ENCODE assay signal across 18 cellular contexts in the genomic region with DNA sequence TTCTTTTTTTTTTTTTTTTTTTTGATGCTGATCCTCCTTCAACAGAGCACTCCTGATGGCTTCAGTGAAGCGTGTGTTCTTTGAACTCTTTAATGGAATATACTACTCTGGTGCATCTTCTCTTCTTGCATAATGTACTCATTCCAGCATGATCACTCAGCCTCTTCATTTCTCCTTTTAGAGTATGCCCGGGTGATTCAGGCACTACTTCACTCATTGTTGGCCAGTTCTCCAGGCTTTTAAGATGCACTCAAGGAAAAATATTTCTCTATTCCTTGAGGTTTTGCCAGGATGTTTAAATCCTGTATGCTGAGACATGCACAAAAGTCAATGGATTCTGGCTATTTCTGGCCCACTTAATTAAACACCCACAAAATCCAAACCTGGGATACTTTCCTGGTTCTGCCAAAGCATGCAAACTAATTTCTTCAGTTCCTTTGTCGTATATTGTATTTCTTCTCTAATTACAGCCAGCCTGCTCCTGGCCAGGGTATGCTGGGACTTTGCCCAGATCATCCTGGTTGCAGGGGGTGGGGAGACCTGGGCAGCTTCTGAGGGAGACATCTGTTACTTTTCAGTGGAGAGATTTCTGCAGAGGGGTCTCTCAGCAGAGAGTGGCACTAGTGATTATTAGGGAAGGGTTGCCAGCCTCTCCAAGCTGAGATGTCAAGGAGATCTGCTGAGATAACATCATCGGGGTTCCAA.
DNase-seq lines count a peak whose midpoint lies in the region; ATAC-seq and TF ChIP-seq lines count a peak whose summit lies in the region.
"Had no signal": no experiment of that assay in that cellular context is flagged by ENCODE, and none has a peak within 500 bp of the region (broad histone marks: within the 10 kb centered on the region; RNA-seq: fewer than 3 reads in every experiment).

No MANE protein-coding gene starts in this region.

- CTCF ChIA-PET in activated CD4-positive, alpha-beta T cell treated with anti-CD3 and anti-CD28 coated beads for 36 hours (lab: Charles Lee), result no interaction called here

- H2AK5ac ChIP-seq in mesenchymal stem cell (ENCODE audit: low read length, severe bottlenecking), result no peak overlapping the region

- H3K4ac ChIP-seq in mesenchymal stem cell (ENCODE audit: low read depth in 1 of 2, low read length in 2 of 2), result no peak overlapping the region

- no peak overlapping the region for H4K91ac ChIP-seq in mesenchymal stem cell (ENCODE audit: low read length)

- no peak overlapping the region for H3K27ac Mint-ChIP-seq in activated CD4-positive, alpha-beta T cell treated with anti-CD3 and anti-CD28 coated beads for 36 hours
- H3K27ac Mint-ChIP-seq: activated naive CD4-positive, alpha-beta T cell treated with anti-CD3 and anti-CD28 coated beads for 36 hours; stimulated activated naive B cell treated with anti-CD40 and anti-IgM and Interleukin-4, amounts not matched to agents 10 μg/mL and 1 μg/mL and 100 μg/mL, for 72 hours had no signal

- H3K27me3 Mint-ChIP-seq in activated CD4-positive, alpha-beta T cell treated with anti-CD3 and anti-CD28 coated beads for 36 hours, result no peaks in the 10 kb centered on the region
- H3K27me3 Mint-ChIP-seq: stimulated activated naive B cell treated with anti-CD40 and anti-IgM and Interleukin-4, amounts not matched to agents 10 μg/mL and 1 μg/mL and 100 μg/mL, for 72 hours had no signal

- ATAC-seq in HG02642 (IDR thresholded peaks at IDR 0.05; ENCODE audit: poor library complexity, unreplicated experiment), result no peak
- ATAC-seq in HG03045 (IDR thresholded peaks at IDR 0.05; ENCODE audit: unreplicated experiment), result no peak
- ATAC-seq in activated CD4-positive, alpha-beta T cell treated with anti-CD3 and anti-CD28 coated beads for 36 hours, result no peak
- ATAC-seq: Right ventricle myocardium inferior; stimulated activated naive B cell treated with anti-CD40 and anti-IgM and Interleukin-4, amounts not matched to agents 10 μg/mL and 1 μg/mL and 100 μg/mL, for 72 hours had no signal

- H2BK12ac ChIP-seq in mesenchymal stem cell (ENCODE audit: low read length in 2 of 2), result no peak overlapping the region

- no peak for TF ChIP-seq CTCF in choroid plexus epithelial cell (conservative IDR thresholded peaks at IDR 0.05; ENCODE audit: low read depth, low read length)

- H3K36me3 Mint-ChIP-seq in activated CD4-positive, alpha-beta T cell treated with anti-CD3 and anti-CD28 coated beads for 36 hours (ENCODE audit: low read depth), result no peaks in the 10 kb centered on the region
- H3K36me3 Mint-ChIP-seq: CD14-positive monocyte; stimulated activated naive B cell treated with anti-CD40 and anti-IgM and Interleukin-4, amounts not matched to agents 10 μg/mL and 1 μg/mL and 100 μg/mL, for 72 hours had no signal

- no peaks in the 10 kb centered on the region for H3K27me3 ChIP-seq in mesenchymal stem cell (ENCODE audit: control insufficient read depth in 1 of 2, insufficient read depth in 1 of 2, low read length in 2 of 2)

- DNase-seq in DMS79 (lab: John Stamatoyannopoulos, UW) (peak; percentile 98), NCI-H2171 (lab: John Stamatoyannopoulos, UW) (peak; percentile 71), choroid plexus epithelial cell (ENCODE audit: low read depth) (peak; percentile 82), mesenchymal stem cell (peak; percentile 87), SHP77 (lab: John Stamatoyannopoulos, UW) (no peak)
- DNase-seq in activated CD4-positive, alpha-beta T cell treated with anti-CD3 and anti-CD28 coated beads for 36 hours, result no peak
- DNase-seq: activated naive CD4-positive, alpha-beta T cell treated with anti-CD3 and anti-CD28 coated beads for 36 hours; foreskin melanocyte; GF-D8; islet precursor cell; NCI-H1436; NCI-H524 treated with DMSO at 0.1 percent for 48 hours; stimulated activated CD4-positive, alpha-beta T cell treated with anti-CD3 and anti-CD28 coated beads, Interleukin-4, amount 100 ng/mL, for 1 hour; stimulated activated naive B cell treated with anti-CD40 and anti-IgM and Interleukin-4, amounts not matched to agents 10 μg/mL and 1 μg/mL and 100 μg/mL, for 72 hours had no signal

- H4K8ac ChIP-seq in mesenchymal stem cell (ENCODE audit: low read length), result no peak overlapping the region

- no peak overlapping the region for H3K23ac ChIP-seq in mesenchymal stem cell (ENCODE audit: low read length in 2 of 2)

- H3K4me3 Mint-ChIP-seq in activated CD4-positive, alpha-beta T cell treated with anti-CD3 and anti-CD28 coated beads for 36 hours, result no peak overlapping the region
- H3K4me3 Mint-ChIP-seq: activated naive CD4-positive, alpha-beta T cell treated with anti-CD3 and anti-CD28 coated beads for 36 hours; CD14-positive monocyte; stimulated activated naive B cell treated with anti-CD40 and anti-IgM and Interleukin-4, amounts not matched to agents 10 μg/mL and 1 μg/mL and 100 μg/mL, for 72 hours had no signal

- no peak overlapping the region for H2BK5ac ChIP-seq in mesenchymal stem cell (ENCODE audit: low read depth, low read length, poor library complexity, severe bottlenecking)

- H2BK120ac ChIP-seq in mesenchymal stem cell (ENCODE audit: low read depth, low read length), result no peak overlapping the region

- H3K14ac ChIP-seq in mesenchymal stem cell (ENCODE audit: low read length in 2 of 2), result no peak overlapping the region

- H3K79me1 ChIP-seq in mesenchymal stem cell (replicated peaks; ENCODE audit: low read length, poor library complexity, severe bottlenecking), result no peaks in the 10 kb centered on the region

- H3K9ac ChIP-seq in mesenchymal stem cell (ENCODE audit: low read length), result no peak overlapping the region

- H3K4me2 ChIP-seq in mesenchymal stem cell (ENCODE audit: low read length, poor library complexity, severe bottlenecking), result no peak overlapping the region

- no peak overlapping the region for H2AFZ ChIP-seq in mesenchymal stem cell (ENCODE audit: low read depth, low read length)

- intact Hi-C loops in activated CD4-positive, alpha-beta T cell treated with anti-CD3 and anti-CD28 coated beads for 36 hours (cut with DNase I, micrococcal nuclease), result no loop called here

- peaks cover 9% of the 10 kb centered on the region for H3K4me1 ChIP-seq in mesenchymal stem cell (ENCODE audit: control insufficient read depth, insufficient read depth, low read depth, low read length)

- H3K9me3 Mint-ChIP-seq in activated CD4-positive, alpha-beta T cell treated with anti-CD3 and anti-CD28 coated beads for 36 hours (ENCODE audit: low read depth), result peaks cover 13% of the 10 kb centered on the region

- no peaks in the 10 kb centered on the region for H3K36me3 ChIP-seq in mesenchymal stem cell (ENCODE audit: control insufficient read depth in 1 of 2, insufficient read depth in 2 of 2, low read depth in 1 of 2, low read length in 2 of 2)

- H3K27ac ChIP-seq in mesenchymal stem cell (ENCODE audit: low read length, poor library complexity, severe bottlenecking), result no peak overlapping the region

- H3K4me3 ChIP-seq in choroid plexus epithelial cell (ENCODE audit: low read depth, low read length) (no peak overlapping the region), mesenchymal stem cell (ENCODE audit: insufficient read depth in 1 of 2, low read depth in 1 of 2, low read length in 2 of 2) (no peak overlapping the region)

- WGBS in mesenchymal stem cell, result 63% methylated on average over 4 of the region's 4 CpGs

- H3K9me3 ChIP-seq in mesenchymal stem cell (ENCODE audit: control insufficient read depth, low read length), result no peaks in the 10 kb centered on the region

- POLR2A ChIA-PET in activated CD4-positive, alpha-beta T cell treated with anti-CD3 and anti-CD28 coated beads for 36 hours (lab: Charles Lee), result no interaction called here

- no peak overlapping the region for H3K18ac ChIP-seq in mesenchymal stem cell (ENCODE audit: low read depth in 1 of 2, low read length in 2 of 2)

- no peaks in the 10 kb centered on the region for H3K4me1 Mint-ChIP-seq in activated CD4-positive, alpha-beta T cell treated with anti-CD3 and anti-CD28 coated beads for 36 hours
- H3K4me1 Mint-ChIP-seq: CD14-positive monocyte had no signal

- H2BK15ac ChIP-seq in mesenchymal stem cell (ENCODE audit: low read depth, poor library complexity, severe bottlenecking), result no peak overlapping the region

Comparison
In these comparisons a context has a peak if more than half of its experiments do, and no peak if none do; other contexts are left out.
1. DNase-seq: peak in DMS79 (single experiment), NCI-H2171 (single experiment), choroid plexus epithelial cell (single experiment) and mesenchymal stem cell (single experiment); none in SHP77 (0 of 2) and activated CD4-positive, alpha-beta T cell treated with anti-CD3 and anti-CD28 coated beads for 36 hours (single experiment).